In genomic region chr7:153084283-153084682, GRCh38 we compare ENCODE assay signal across 23 cellular contexts.
"Had no signal": no experiment of that assay in that cellular context is flagged by ENCODE, and none has a peak within 500 bp of the region (broad histone marks: within the 10 kb centered on the region; RNA-seq: fewer than 3 reads in every experiment).

No MANE protein-coding gene starts in this region.

- FAIRE-seq: colon, kidney had no signal

- H3K4me2 ChIP-seq: neural progenitor cell, smooth muscle cell had no signal

- H2AFZ ChIP-seq: neural progenitor cell had no signal

- H3K27me3 ChIP-seq: gastrocnemius medialis, left lung, neural progenitor cell, ovary, thyroid gland, vagina had no signal

- H3K27ac ChIP-seq: dorsolateral prefrontal cortex, gastrocnemius medialis, left lung, neural progenitor cell, ovary, thyroid gland, vagina had no signal

- DNase-seq: dorsolateral prefrontal cortex; effector CD4-positive, alpha-beta T cell; gastrocnemius medialis; head of caudate nucleus; kidney; left lung; mesenchymal stem cell; mucosa of descending colon; naive B cell; nucleus accumbens; ovary; stimulated activated CD4-positive, alpha-beta T cell treated with anti-CD3 and anti-CD28 coated beads, Interleukin-12 subunit alpha, Interleukin-12 subunit beta, amount 100 ng/mL, for 4 hours; stimulated activated CD4-positive, alpha-beta T cell treated with anti-CD3 and anti-CD28 coated beads, Interleukin-1b, Interleukin-23, amount 100 ng/mL, for 48 hours; stimulated activated CD4-positive, alpha-beta T cell treated with anti-CD3 and anti-CD28 coated beads, Interleukin-4, amount 100 ng/mL, for 1 hour; stimulated activated CD8-positive, alpha-beta memory T cell treated with anti-CD3 and anti-CD28 coated beads, Interleukin-4, amount 100 ng/mL, for 48 hours; stimulated activated naive CD4-positive, alpha-beta T cell; stimulated activated naive CD8-positive, alpha-beta T cell treated with anti-CD3 and anti-CD28 coated beads, Interleukin-15, amount 100 ng/mL, for 72 hours; thyroid gland; trophoblast cell had no signal

- H3K4me1 ChIP-seq: gastrocnemius medialis, left lung, neural progenitor cell, thyroid gland, vagina had no signal

- H3K4me3 ChIP-seq: dorsolateral prefrontal cortex, gastrocnemius medialis, left lung, mucosa of descending colon, neural progenitor cell, ovary, smooth muscle cell, thyroid gland, vagina had no signal

- H3K9ac ChIP-seq: neural progenitor cell had no signal

- H3K36me3 ChIP-seq: gastrocnemius medialis, left lung, neural progenitor cell, ovary, thyroid gland, vagina had no signal

- H3K9me3 ChIP-seq: gastrocnemius medialis, mucosa of descending colon, ovary, thyroid gland, vagina had no signal
